Comparison of ENCODE assay signal across 10 cellular contexts in the genomic region with DNA sequence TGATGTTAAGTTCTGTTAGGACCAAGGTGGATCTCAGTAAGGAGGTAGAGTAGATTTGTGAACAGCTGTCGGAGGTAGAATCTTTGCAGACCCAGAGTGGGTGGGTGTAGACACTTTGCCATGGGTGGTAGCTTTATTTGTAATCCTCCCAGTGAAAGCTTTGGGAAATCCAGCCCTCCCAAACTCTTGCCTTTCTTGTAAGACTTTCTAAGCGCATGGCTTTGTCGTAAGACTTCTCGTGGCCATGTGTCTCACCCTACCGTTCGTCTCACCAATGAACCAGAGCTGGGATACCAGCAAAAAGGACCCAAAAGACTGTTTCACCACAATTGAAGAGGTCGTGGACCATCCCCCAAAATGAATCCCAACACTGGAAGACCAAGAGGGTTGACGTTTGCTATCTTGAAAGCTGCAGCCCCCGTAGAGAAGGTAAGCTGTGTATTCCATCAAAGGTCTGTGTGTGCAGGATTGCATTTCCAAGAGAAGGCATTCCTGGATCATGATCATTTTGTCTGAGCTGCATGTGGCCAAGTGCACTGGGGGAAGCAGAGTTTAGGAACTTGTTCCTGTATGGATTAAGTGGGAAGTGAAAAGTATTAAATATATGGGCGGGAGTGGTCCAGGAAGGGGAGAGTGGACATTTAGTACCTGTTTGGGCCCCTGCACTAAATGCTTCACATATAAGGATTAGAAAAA. TPM values are rescaled to one million over a fixed set of nuclear protein-coding genes. Genes with fewer than 3 reads are reported as not detected.
DNase-seq lines count a peak whose midpoint lies in the region; ATAC-seq and TF ChIP-seq lines count a peak whose summit lies in the region.
"Had no signal": no experiment of that assay in that cellular context is flagged by ENCODE, and none has a peak within 500 bp of the region (broad histone marks: within the 10 kb centered on the region; RNA-seq: fewer than 3 reads in every experiment).

No MANE protein-coding gene starts in this region.

- H3K9me3 ChIP-seq in Panc1 (ENCODE audit: control insufficient read depth, insufficient read depth, low read depth, low read length), result no peaks in the 10 kb centered on the region
- H3K9me3 ChIP-seq in skeletal muscle tissue (ENCODE audit: control insufficient read depth in 3 of 3, low read length in 3 of 3), result no peaks in the 10 kb centered on the region

- POLR2A ChIA-PET in Panc1 (lab: Charles Lee), result interaction anchor here (0.5 to 0.7 kb wide), 2 partner anchors 72 to 296 kb away, joined by 3 read pairs; no protein-coding TSS in a partner anchor
- POLR2A ChIA-PET in WTC11 (lab: Charles Lee), result no interaction called here

- peaks cover 3% of the 10 kb centered on the region; the same call in 1 of the 2 replicates for H3K27me3 Mint-ChIP-seq in WTC11 (ENCODE audit: low read depth)
- H3K27me3 Mint-ChIP-seq: naive B cell had no signal

- no peak for TF ChIP-seq CTCF in GM12864 (IDR thresholded peaks at IDR 0.05; ENCODE audit: low read depth, low read length, missing control alignments)
- TF ChIP-seq CTCF in Panc1 (IDR thresholded peaks at IDR 0.05), result no peak
- no peak for TF ChIP-seq CTCF in foreskin fibroblast (IDR thresholded peaks at IDR 0.05; ENCODE audit: low read depth, low read length)
- TF ChIP-seq CTCF in WTC11 (IDR thresholded peaks at IDR 0.05), result no peak

- H3K27ac ChIP-seq in Panc1 (ENCODE audit: low read length), result peak overlapping the region; percentile 92
- H3K27ac ChIP-seq in skeletal muscle tissue (ENCODE audit: low read depth, low read length), result no peak overlapping the region

- CTCF ChIA-PET in Panc1 (lab: Charles Lee), result interaction anchor here (0.8 to 1.0 kb wide), 2 partner anchors 250 to 257 kb away, joined by 3 to 7 read pairs; no protein-coding TSS in a partner anchor
- CTCF ChIA-PET in WTC11 (lab: Charles Lee), result interaction anchor here (0.9 to 1.0 kb wide), 3 partner anchors 10 to 255 kb away, joined by 3 to 4 read pairs (median 3); no protein-coding TSS in a partner anchor

- BruUV-seq in Panc1 (replicated peaks; lab: Mats Ljungman, UMichigan), result no TSS peak

- H3K27me3 ChIP-seq in Panc1 (ENCODE audit: control insufficient read depth, insufficient read depth, low read length), result no peaks in the 10 kb centered on the region
- H3K27me3 ChIP-seq in skeletal muscle tissue (ENCODE audit: control insufficient read depth in 3 of 3, insufficient read depth in 3 of 3, low read length in 3 of 3), result peaks cover 0 to 6% (median 0%) of the 10 kb centered on the region in 3 donors

- H3K4me1 Mint-ChIP-seq in WTC11, result peaks cover 4% of the 10 kb centered on the region; the same call in 1 of the 2 replicates

- DNase-seq in GM12864 (ENCODE audit: low read depth) (no peak), Panc1 (ENCODE audit: low read depth, low spot score) (no peak), foreskin fibroblast (peak in 1 of 2 donors; percentile 51), HT-29 (ENCODE audit: low spot score) (no peak), WTC11 (ENCODE audit: low spot score) (no peak)
- DNase-seq: NCI-H1930 had no signal

- in situ Hi-C loops in Panc1 (cut with HindIII; ENCODE audit: low pct_unique_long_range_greater_than_20kb, low sequenced_read_pairs), result no loop called here

- H3K4me3 ChIP-seq in GM12864 (ENCODE audit: low read depth, low read length), result peak overlapping the region; percentile 57
- peak overlapping the region; percentile 82 to 84 for H3K4me3 ChIP-seq in Panc1 (ENCODE audit: low read depth in 2 of 2, low read length in 2 of 2)
- peak overlapping the region; percentile 74 to 79 for H3K4me3 ChIP-seq in foreskin fibroblast (ENCODE audit: low read depth in 1 of 2, low read length in 2 of 2)
- peak overlapping the region; percentile 65 to 81 (median 73) for H3K4me3 ChIP-seq in skeletal muscle tissue (ENCODE audit: low read length in 3 of 3)

- intact Hi-C loops in Panc1 (cut with micrococcal nuclease; ENCODE audit: unreplicated experiment), result loop anchor here (5.0 to 10.0 kb wide), 2 partner anchors 68 to 380 kb away; a partner anchor contains a TSS

- no peak overlapping the region for H3K4me3 Mint-ChIP-seq in WTC11
- H3K4me3 Mint-ChIP-seq: naive B cell had no signal

- peak overlapping the region in 2 of 3 donors; percentile 59 to 76 for H3K9ac ChIP-seq in skeletal muscle tissue (ENCODE audit: low read depth in 1 of 3, low read length in 3 of 3)

- H3K4me1 ChIP-seq in Panc1 (ENCODE audit: control insufficient read depth, insufficient read depth, low read length), result peaks cover 17% of the 10 kb centered on the region
- H3K4me1 ChIP-seq in skeletal muscle tissue (ENCODE audit: control insufficient read depth in 3 of 3, insufficient read depth in 3 of 3, low read length in 3 of 3), result peaks cover 9 to 15% (median 11%) of the 10 kb centered on the region in 3 donors

- H3K9me3 Mint-ChIP-seq in WTC11, result no peaks in the 10 kb centered on the region
- H3K9me3 Mint-ChIP-seq: naive B cell had no signal

- ATAC-seq in Panc1, result no peak
- ATAC-seq in GM18861 (IDR thresholded peaks at IDR 0.05; ENCODE audit: unreplicated experiment), result no peak
- no peak for ATAC-seq in WTC11
- no peak for ATAC-seq in HG03565 (IDR thresholded peaks at IDR 0.05; ENCODE audit: unreplicated experiment)

- no peak overlapping the region for H3K27ac Mint-ChIP-seq in WTC11
- H3K27ac Mint-ChIP-seq: naive B cell had no signal

- peaks cover 13% of the 10 kb centered on the region for H3K36me3 Mint-ChIP-seq in WTC11
- H3K36me3 Mint-ChIP-seq: naive B cell had no signal

- peaks cover 5% of the 10 kb centered on the region for H3K36me3 ChIP-seq in Panc1 (ENCODE audit: control insufficient read depth, insufficient read depth, low read length)
- H3K36me3 ChIP-seq in skeletal muscle tissue (ENCODE audit: control insufficient read depth in 3 of 3, insufficient read depth in 3 of 3, low read length in 3 of 3), result peaks cover 0 to 3% (median 0%) of the 10 kb centered on the region in 3 donors

TF ChIP-seq in WTC11, 78 proteins besides CTCF, POLR2A, EP300 and RAD21:
- TF ChIP-seq, protein P1, sequence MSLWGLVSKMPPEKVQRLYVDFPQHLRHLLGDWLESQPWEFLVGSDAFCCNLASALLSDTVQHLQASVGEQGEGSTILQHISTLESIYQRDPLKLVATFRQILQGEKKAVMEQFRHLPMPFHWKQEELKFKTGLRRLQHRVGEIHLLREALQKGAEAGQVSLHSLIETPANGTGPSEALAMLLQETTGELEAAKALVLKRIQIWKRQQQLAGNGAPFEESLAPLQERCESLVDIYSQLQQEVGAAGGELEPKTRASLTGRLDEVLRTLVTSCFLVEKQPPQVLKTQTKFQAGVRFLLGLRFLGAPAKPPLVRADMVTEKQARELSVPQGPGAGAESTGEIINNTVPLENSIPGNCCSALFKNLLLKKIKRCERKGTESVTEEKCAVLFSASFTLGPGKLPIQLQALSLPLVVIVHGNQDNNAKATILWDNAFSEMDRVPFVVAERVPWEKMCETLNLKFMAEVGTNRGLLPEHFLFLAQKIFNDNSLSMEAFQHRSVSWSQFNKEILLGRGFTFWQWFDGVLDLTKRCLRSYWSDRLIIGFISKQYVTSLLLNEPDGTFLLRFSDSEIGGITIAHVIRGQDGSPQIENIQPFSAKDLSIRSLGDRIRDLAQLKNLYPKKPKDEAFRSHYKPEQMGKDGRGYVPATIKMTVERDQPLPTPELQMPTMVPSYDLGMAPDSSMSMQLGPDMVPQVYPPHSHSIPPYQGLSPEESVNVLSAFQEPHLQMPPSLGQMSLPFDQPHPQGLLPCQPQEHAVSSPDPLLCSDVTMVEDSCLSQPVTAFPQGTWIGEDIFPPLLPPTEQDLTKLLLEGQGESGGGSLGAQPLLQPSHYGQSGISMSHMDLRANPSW (CRISPR knock-in tag; conservative IDR thresholded peaks at IDR 0.05; ENCODE audit: low read depth), result no peak
- TF ChIP-seq NFYB (CRISPR knock-in tag; conservative IDR thresholded peaks at IDR 0.05; ENCODE audit: low read depth) (no peak), NFATC4 (CRISPR knock-in tag; IDR thresholded peaks at IDR 0.05) (no peak)
- TF ChIP-seq, protein P2, sequence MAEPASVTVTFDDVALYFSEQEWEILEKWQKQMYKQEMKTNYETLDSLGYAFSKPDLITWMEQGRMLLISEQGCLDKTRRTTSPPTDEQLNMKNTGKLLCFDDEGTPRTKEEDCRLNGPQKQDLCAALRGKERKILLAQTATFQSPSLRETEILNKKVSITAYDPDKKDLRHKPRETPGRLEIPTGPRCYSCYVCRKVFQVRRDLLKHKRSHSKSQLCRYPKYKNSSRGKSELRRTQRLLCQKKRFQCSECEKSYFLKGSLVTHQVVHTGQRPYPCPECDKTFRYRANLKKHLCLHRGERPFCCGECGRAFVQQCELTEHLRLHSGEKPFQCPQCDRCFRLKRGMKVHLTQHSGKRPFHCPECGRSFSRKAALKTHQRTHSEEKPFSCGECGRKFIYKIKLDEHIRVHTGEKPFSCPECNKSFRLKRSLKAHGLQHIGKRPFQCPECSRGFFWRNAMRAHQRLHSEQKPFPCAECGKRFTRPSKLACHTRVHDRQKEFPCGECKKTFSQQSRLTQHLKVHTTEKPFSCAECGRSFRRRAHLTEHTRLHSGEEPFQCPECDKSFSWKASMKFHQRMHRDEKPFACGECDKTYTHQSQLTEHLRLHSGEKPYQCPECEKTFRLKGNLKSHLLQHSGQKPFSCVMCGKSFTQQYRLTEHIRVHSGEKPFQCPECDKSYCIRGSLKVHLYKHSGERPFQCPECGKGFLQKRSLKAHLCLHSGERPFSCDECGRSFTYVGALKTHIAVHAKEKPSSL (CRISPR knock-in tag; conservative IDR thresholded peaks at IDR 0.05), result no peak
TF ChIP-seq in WTC11: peak in this region for 0.

RNA-seq across cellular contexts. Expression of a gene that starts 5.8 kb away (rescaled TPM):
- total RNA-seq in Panc1 (2021; ENCODE audit: unreplicated experiment) (45.6 TPM), skeletal muscle tissue (7.3 TPM), WTC11 (2021) (8.7 to 13.6 TPM (median 13.2 TPM) in 3 replicates)
- 41.3 TPM for polyA plus RNA-seq in Panc1 (2012; ENCODE audit: insufficient read length)
- total RNA-seq in HT-29 (2014; rRNA removed; shearing (Covaris generic)), result 26.9 and 29.3 TPM in 2 replicates
